8 cellular contexts compared by ENCODE assay signal in the genomic region with DNA sequence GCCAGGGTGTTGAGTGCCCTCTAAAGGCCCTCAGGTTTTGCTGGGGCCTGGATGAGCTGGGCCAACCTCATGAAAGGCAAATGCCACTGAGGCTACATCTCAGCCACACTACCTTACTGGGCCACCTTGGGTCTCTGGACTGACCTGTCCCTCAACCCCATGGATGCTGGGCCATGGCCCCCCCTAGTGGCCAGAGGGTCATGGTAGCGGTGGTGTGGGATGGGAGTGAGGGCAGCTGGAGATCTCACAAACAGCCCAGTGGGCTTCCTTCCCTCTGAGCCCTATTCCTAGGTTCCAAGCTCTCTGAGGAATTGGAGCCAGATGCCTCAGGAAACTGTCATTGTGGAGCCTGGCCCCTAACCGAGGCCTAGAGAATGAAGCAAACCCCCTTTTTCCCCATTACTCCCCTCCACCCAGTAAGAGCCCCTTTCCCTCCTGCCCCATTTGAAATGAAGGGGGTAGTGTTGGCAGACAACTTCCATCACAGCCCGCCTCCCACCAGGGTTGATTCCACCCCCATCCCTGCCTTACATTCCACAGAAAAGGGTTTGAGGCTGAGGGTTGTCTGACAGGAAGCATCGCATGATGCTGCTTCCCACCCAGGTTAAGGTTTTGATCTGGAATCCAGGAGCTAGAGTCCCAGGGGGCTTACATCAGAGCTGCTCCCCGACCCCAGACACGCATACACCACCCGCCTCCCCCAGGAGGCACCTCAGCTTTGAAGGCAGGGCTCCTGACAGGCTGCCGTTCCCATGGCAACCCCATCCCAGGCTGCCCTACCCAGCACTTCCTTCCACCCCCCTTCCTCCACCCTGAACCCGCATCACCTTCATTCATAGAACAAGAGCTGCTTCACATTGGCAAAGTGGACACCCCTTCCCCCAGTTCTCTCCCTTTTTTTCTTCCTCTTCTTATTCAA.
A peak's percentile ranks its signal among the peaks of the same experiment; 100 is the strongest.
DNase-seq lines count a peak whose midpoint lies in the region; ATAC-seq and TF ChIP-seq lines count a peak whose summit lies in the region.

No MANE protein-coding gene starts in this region.

- no peaks in the 10 kb centered on the region for H4K20me1 ChIP-seq in DOHH2 (ENCODE audit: control insufficient read depth, insufficient read depth, low read depth, low read length)

- no peaks in the 10 kb centered on the region for H3K79me2 ChIP-seq in DOHH2 (ENCODE audit: control insufficient read depth, low read length)

- no peaks in the 10 kb centered on the region for H3K9me3 ChIP-seq in DOHH2 (ENCODE audit: control insufficient read depth, insufficient read depth, low read length)
- no peaks in the 10 kb centered on the region for H3K9me3 ChIP-seq in WERI-Rb-1 (ENCODE audit: severe bottlenecking)

- DNase-seq in HT1080 (ENCODE audit: low read depth) (peak; percentile 20), WERI-Rb-1 (peak; percentile 89), cerebellar cortex (ENCODE audit: low spot score) (peak; percentile 69), medulla oblongata (ENCODE audit: extremely low spot score) (peak; percentile 60), substantia nigra (lab: John Stamatoyannopoulos, UW) (peak in 34 of 49 donors; percentile 4 to 77 (median 44))

- no peak overlapping the region for H3K4me2 ChIP-seq in DOHH2 (ENCODE audit: low read length)

- no peak overlapping the region for H3K4me3 ChIP-seq in DOHH2 (ENCODE audit: low read length)
- H3K4me3 ChIP-seq in WERI-Rb-1 (ENCODE audit: low read depth, low read length): no peak overlapping the region

- H3K27me3 ChIP-seq in DOHH2 (ENCODE audit: control insufficient read depth, low read length) (0 out of 2 replicates have a peak, but pooled peaks cover 5% of the 10 kb centered on the region), WERI-Rb-1 (ENCODE audit: insufficient read depth, low read depth, severe bottlenecking) (peaks cover 8% of the 10 kb centered on the region)

- no peak for ATAC-seq in GM21717 (IDR thresholded peaks at IDR 0.05; ENCODE audit: unreplicated experiment)
- no peak for ATAC-seq in GM19035 (IDR thresholded peaks at IDR 0.05; ENCODE audit: unreplicated experiment)

- TF ChIP-seq CTCF in DOHH2 (IDR thresholded peaks at IDR 0.05; ENCODE audit: low read depth, low read length, poor library complexity, severe bottlenecking): peak; percentile 91
- peak; percentile 95 for TF ChIP-seq CTCF in WERI-Rb-1 (IDR thresholded peaks at IDR 0.05; ENCODE audit: low read depth, low read length)

- H3F3A ChIP-seq in DOHH2 (ENCODE audit: control insufficient read depth, insufficient read depth): no peaks in the 10 kb centered on the region

- no peaks in the 10 kb centered on the region for H3K4me1 ChIP-seq in DOHH2 (ENCODE audit: control insufficient read depth, low read length)

- H3K9me2 ChIP-seq in DOHH2 (replicated peaks; ENCODE audit: control insufficient read depth, low read length): no peaks in the 10 kb centered on the region

- no peak overlapping the region for H3K27ac ChIP-seq in DOHH2 (ENCODE audit: low read depth, low read length)
- H3K27ac ChIP-seq in WERI-Rb-1: no peak overlapping the region
- H3K27ac ChIP-seq in substantia nigra (ENCODE audit: low read depth, low read length, poor library complexity, severe bottlenecking): peak overlapping the region; percentile 19

- H3K36me3 ChIP-seq in DOHH2 (ENCODE audit: control insufficient read depth, low read length) (no peaks in the 10 kb centered on the region), WERI-Rb-1 (no peaks in the 10 kb centered on the region)

Comparison
In these comparisons a context has a peak if more than half of its experiments do, and no peak if none do; other contexts are left out.
1. DNase-seq: peak in every context shown above with its lines; median percentile 89 in WERI-Rb-1; 69 in cerebellar cortex; 60 in medulla oblongata; 44 in substantia nigra; 20 in HT1080.